In genomic region chr7:158446706-158447105, GRCh38 we compare ENCODE assay signal across 23 cellular contexts.
"Had no signal": no experiment of that assay in that cellular context is flagged by ENCODE, and none has a peak within 500 bp of the region (broad histone marks: within the 10 kb centered on the region; RNA-seq: fewer than 3 reads in every experiment).

No MANE protein-coding gene starts in this region.

- H3K27ac ChIP-seq: PC-9, SJSA1, SK-N-MC had no signal

- H3K4me3 ChIP-seq: PC-9, SJSA1, SK-N-MC had no signal

- H3K4me2 ChIP-seq: PC-9 had no signal

- FAIRE-seq: RCC 7860 had no signal

- H2AFZ ChIP-seq: PC-9 had no signal

- H3K9me3 ChIP-seq: SJSA1 had no signal

- H3K27me3 ChIP-seq: SJSA1 had no signal

- H3K36me3 ChIP-seq: SJSA1 had no signal

- DNase-seq: KBM-7; MV-4-11; NCI-H1048; NCI-H1105; NCI-H1436 treated with DMSO at 0.1 percent for 48 hours; NCI-H1694; NCI-H187 treated with DMSO at 0.1 percent for 48 hours; NCI-H2029 treated with DMSO at 0.1 percent for 48 hours; NCI-H2171 treated with DMSO at 0.1 percent for 48 hours; NCI-H345; NCI-H446 treated with DMSO at 0.1 percent for 48 hours; NCI-H510A treated with DMSO at 0.1 percent for 48 hours; NCI-H526; NCI-H82; NK-92 treated with Interleukin-12 subunit alpha and Interleukin-12 subunit beta, amount 100 ng/mL, for 24 hours; OCI-M1; PC-9; Right ventricle myocardium superior; RPMI8226; SIG-M5 had no signal

- H3K4me1 ChIP-seq: SJSA1 had no signal
